1 cellular context compared by ENCODE assay signal in the genomic region with DNA sequence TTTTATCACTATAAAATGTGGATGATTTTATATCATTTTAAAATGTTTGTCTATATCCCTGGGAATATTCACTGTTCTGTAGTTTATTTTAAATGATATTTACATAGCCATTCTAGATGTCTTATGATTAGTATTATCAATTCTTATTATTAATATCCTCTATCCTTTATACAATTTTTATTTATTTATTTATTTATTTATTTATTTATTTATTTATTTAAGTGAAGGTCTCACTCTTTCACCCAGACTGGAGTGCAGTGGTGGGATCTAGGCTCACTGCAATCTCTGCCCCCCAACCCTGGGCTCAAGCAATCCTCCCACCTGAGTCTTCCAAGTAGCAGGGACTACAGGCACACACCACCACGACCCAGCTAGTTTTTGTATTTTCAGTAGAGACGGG.
TF ChIP-seq lines count a peak whose summit lies in the region.

No MANE protein-coding gene starts in this region.

TF ChIP-seq in HCT116, 20 proteins besides CTCF, POLR2A, EP300 and RAD21 (continued from another document):
- TF ChIP-seq YY1 (IDR thresholded peaks at IDR 0.05; ENCODE audit: extremely low read depth, insufficient replicate concordance, low read depth, low read length) (no peak), CBX3 (IDR thresholded peaks at IDR 0.05; ENCODE audit: low read depth) (no peak)
- TF ChIP-seq, protein P1, sequence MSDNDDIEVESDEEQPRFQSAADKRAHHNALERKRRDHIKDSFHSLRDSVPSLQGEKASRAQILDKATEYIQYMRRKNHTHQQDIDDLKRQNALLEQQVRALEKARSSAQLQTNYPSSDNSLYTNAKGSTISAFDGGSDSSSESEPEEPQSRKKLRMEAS (IDR thresholded peaks at IDR 0.05), result no peak
